ENCODE assay signal across 9 cellular contexts in the genomic region with DNA sequence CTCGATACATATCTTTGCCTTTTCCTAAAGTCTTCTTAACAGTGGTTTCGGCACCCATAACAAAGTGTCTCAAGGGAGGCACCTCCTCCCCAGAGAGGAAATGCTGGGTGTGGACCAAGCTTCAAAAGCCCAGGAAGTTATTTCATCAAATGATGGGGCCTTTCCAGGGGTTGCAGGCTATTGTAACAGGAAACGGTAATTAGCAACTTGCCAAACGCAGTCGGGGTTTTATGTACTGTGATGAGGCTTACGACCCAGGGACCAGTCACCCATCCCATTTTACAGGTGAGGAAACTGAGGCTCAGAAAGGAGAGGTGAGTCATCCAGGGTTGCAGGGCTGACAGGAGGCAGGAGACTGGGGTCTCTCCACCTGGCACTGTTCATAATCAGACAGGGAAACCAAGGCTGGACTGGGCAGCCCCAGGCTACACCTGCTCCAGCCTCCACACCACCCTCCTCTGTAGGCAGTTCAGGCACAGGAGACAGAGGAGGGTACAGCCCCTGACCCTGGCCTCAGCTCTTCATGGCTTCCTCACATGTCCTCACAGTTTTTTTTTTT. TPM values are rescaled to one million over a fixed set of nuclear protein-coding genes. Genes with fewer than 3 reads are reported as not detected.
DNase-seq lines count a peak whose midpoint lies in the region; ATAC-seq and TF ChIP-seq lines count a peak whose summit lies in the region.
"Had no signal": no experiment of that assay in that cellular context is flagged by ENCODE, and none has a peak within 500 bp of the region (broad histone marks: within the 10 kb centered on the region; RNA-seq: fewer than 3 reads in every experiment).

No MANE protein-coding gene starts in this region.

- H3K9me3 Mint-ChIP-seq in activated naive CD4-positive, alpha-beta T cell treated with anti-CD3 and anti-CD28 coated beads for 36 hours: no peaks in the 10 kb centered on the region
- no peaks in the 10 kb centered on the region for H3K9me3 Mint-ChIP-seq in osteocyte (ENCODE audit: unreplicated experiment)

- DNase-seq in SKM-1 treated with dmso at 0.1 percent for 144 hours (lab: John Stamatoyannopoulos, UW; ENCODE audit: unreplicated experiment) (peak; percentile 72), osteocyte (ENCODE audit: extremely low spot score, unreplicated experiment) (no peak), superior temporal gyrus (ENCODE audit: extremely low spot score) (no peak)
- DNase-seq in activated naive CD4-positive, alpha-beta T cell treated with anti-CD3 and anti-CD28 coated beads for 36 hours: peak; percentile 90
- DNase-seq in stimulated activated CD4-positive, alpha-beta T cell treated with anti-CD3 and anti-CD28 coated beads, TNF-alpha, amount 100 ng/mL, for 48 hours (ENCODE audit: low read depth in 3 of 3): peak; percentile 22 to 27 (median 25)

- peak overlapping the region; percentile 97 for H3K27ac Mint-ChIP-seq in activated naive CD4-positive, alpha-beta T cell treated with anti-CD3 and anti-CD28 coated beads for 36 hours
- no peak overlapping the region for H3K27ac Mint-ChIP-seq in osteocyte (ENCODE audit: unreplicated experiment)

- peak; percentile 54 for ATAC-seq in GM19395 (IDR thresholded peaks at IDR 0.05; ENCODE audit: unreplicated experiment)
- no peak for ATAC-seq in HG02588 (IDR thresholded peaks at IDR 0.05; ENCODE audit: unreplicated experiment)
- no peak for ATAC-seq in GM21360 (IDR thresholded peaks at IDR 0.05; ENCODE audit: unreplicated experiment)

- no peaks in the 10 kb centered on the region for H3K27me3 Mint-ChIP-seq in activated naive CD4-positive, alpha-beta T cell treated with anti-CD3 and anti-CD28 coated beads for 36 hours (ENCODE audit: low read depth)
- H3K27me3 Mint-ChIP-seq in osteocyte (ENCODE audit: unreplicated experiment): peaks cover 12% of the 10 kb centered on the region

- peaks cover 87% of the 10 kb centered on the region for H3K4me1 Mint-ChIP-seq in activated naive CD4-positive, alpha-beta T cell treated with anti-CD3 and anti-CD28 coated beads for 36 hours (ENCODE audit: low read depth)
- no peaks in the 10 kb centered on the region for H3K4me1 Mint-ChIP-seq in osteocyte (ENCODE audit: unreplicated experiment)

- TF ChIP-seq CTCF in osteocyte (IDR thresholded peaks at IDR 0.05): no peak

- H3K4me3 Mint-ChIP-seq in activated naive CD4-positive, alpha-beta T cell treated with anti-CD3 and anti-CD28 coated beads for 36 hours: peak overlapping the region; percentile 55
- no peak overlapping the region for H3K4me3 Mint-ChIP-seq in osteocyte (ENCODE audit: unreplicated experiment)

- CTCF ChIA-PET in activated naive CD4-positive, alpha-beta T cell treated with anti-CD3 and anti-CD28 coated beads for 36 hours (lab: Charles Lee): interaction anchor here (0.9 kb wide), 2 partner anchors 24 to 34 kb away, joined by 5 to 8 read pairs; no protein-coding TSS in a partner anchor

- peaks cover 35% of the 10 kb centered on the region for H3K36me3 Mint-ChIP-seq in activated naive CD4-positive, alpha-beta T cell treated with anti-CD3 and anti-CD28 coated beads for 36 hours (ENCODE audit: low read depth)
- no peaks in the 10 kb centered on the region for H3K36me3 Mint-ChIP-seq in osteocyte (ENCODE audit: unreplicated experiment)

- intact Hi-C loops in activated naive CD4-positive, alpha-beta T cell treated with anti-CD3 and anti-CD28 coated beads for 36 hours (cut with micrococcal nuclease): loop anchor here (1.0 kb wide), 5 partner anchors 30 to 68 kb away; a partner anchor contains a TSS

RNA-seq across cellular contexts. Expression of a gene that starts 30.0 kb away (rescaled TPM):
- 10 to 100 TPM; 62.7 to 68.3 TPM for total RNA-seq in activated naive CD4-positive, alpha-beta T cell treated with anti-CD3 and anti-CD28 coated beads for 36 hours
- total RNA-seq in osteocyte: not detected in 2 replicates
- total RNA-seq: cardiac muscle cell had no signal

Comparison
In these comparisons a context has a peak if more than half of its experiments do, and no peak if none do; other contexts are left out.
1. DNase-seq: peak in SKM-1 treated with dmso at 0.1 percent for 144 hours (single experiment), activated naive CD4-positive, alpha-beta T cell treated with anti-CD3 and anti-CD28 coated beads for 36 hours (single experiment) and stimulated activated CD4-positive, alpha-beta T cell treated with anti-CD3 and anti-CD28 coated beads, TNF-alpha, amount 100 ng/mL, for 48 hours (3 of 3); none in osteocyte (single experiment) and superior temporal gyrus (single experiment).
2. RNA of a gene that starts 30.0 kb away (total RNA-seq): 62.7 to 68.3 TPM in activated naive CD4-positive, alpha-beta T cell treated with anti-CD3 and anti-CD28 coated beads for 36 hours; not detected in osteocyte; every median in the first group is over 10 times any median in the second.